In genomic region chr12:90953956-90954421, GRCh38 we compare ENCODE assay signal across 1 cellular context.
A peak's percentile ranks its signal among the peaks of the same experiment; 100 is the strongest.
TF ChIP-seq lines count a peak whose summit lies in the region.

No MANE protein-coding gene starts in this region.

TF ChIP-seq in WTC11, 78 proteins besides CTCF, POLR2A, EP300 and RAD21 (continued from another document):
- TF ChIP-seq ZNF219 (CRISPR knock-in tag; IDR thresholded peaks at IDR 0.05; ENCODE audit: borderline replicate concordance) = no peak
- TF ChIP-seq TEAD1 (CRISPR knock-in tag; IDR thresholded peaks at IDR 0.05) = no peak; the same call in 1 of the 2 replicates
- no peak for TF ChIP-seq NFYB (CRISPR knock-in tag; conservative IDR thresholded peaks at IDR 0.05; ENCODE audit: low read depth)
- TF ChIP-seq MLX (CRISPR knock-in tag; IDR thresholded peaks at IDR 0.05) = no peak
- no peak for TF ChIP-seq USF1 (CRISPR knock-in tag; IDR thresholded peaks at IDR 0.05)
- TF ChIP-seq AR (CRISPR knock-in tag; IDR thresholded peaks at IDR 0.05) = no peak
- no peak for TF ChIP-seq E2F4 (CRISPR knock-in tag; IDR thresholded peaks at IDR 0.05; ENCODE audit: borderline replicate concordance, low read depth)
- TF ChIP-seq ATF1 (CRISPR knock-in tag; IDR thresholded peaks at IDR 0.05) = no peak
- no peak for TF ChIP-seq NR1H2 (CRISPR knock-in tag; IDR thresholded peaks at IDR 0.05)
- TF ChIP-seq ZBTB21 (CRISPR knock-in tag; IDR thresholded peaks at IDR 0.05; ENCODE audit: borderline replicate concordance) = no peak
- peak; percentile 59; the same call in 1 of the 2 replicates for TF ChIP-seq MAX (CRISPR knock-in tag; IDR thresholded peaks at IDR 0.05)
- TF ChIP-seq STAT6 (CRISPR knock-in tag; conservative IDR thresholded peaks at IDR 0.05; ENCODE audit: low read depth) = no peak
- no peak for TF ChIP-seq MXD4 (CRISPR knock-in tag; IDR thresholded peaks at IDR 0.05; ENCODE audit: borderline replicate concordance)
- TF ChIP-seq ZNF416 (CRISPR knock-in tag; IDR thresholded peaks at IDR 0.05) = no peak
- no peak for TF ChIP-seq SMAD3 (CRISPR knock-in tag; IDR thresholded peaks at IDR 0.05; ENCODE audit: borderline replicate concordance)
- no peak for TF ChIP-seq ZNF232 (CRISPR knock-in tag; IDR thresholded peaks at IDR 0.05)
- TF ChIP-seq NR3C1 (CRISPR knock-in tag; conservative IDR thresholded peaks at IDR 0.05; ENCODE audit: low read depth) = no peak
- TF ChIP-seq ELF4 (CRISPR knock-in tag; IDR thresholded peaks at IDR 0.05; ENCODE audit: low read depth) = no peak
- no peak for TF ChIP-seq ATF6 (CRISPR knock-in tag; IDR thresholded peaks at IDR 0.05)
- TF ChIP-seq RORB (CRISPR knock-in tag; IDR thresholded peaks at IDR 0.05) = no peak
- no peak for TF ChIP-seq IRF1 (CRISPR knock-in tag; IDR thresholded peaks at IDR 0.05)
- TF ChIP-seq ZNF423 (CRISPR knock-in tag; IDR thresholded peaks at IDR 0.05) = no peak
- no peak for TF ChIP-seq ZNF425 (CRISPR knock-in tag; conservative IDR thresholded peaks at IDR 0.05)
- no peak for TF ChIP-seq NFE2L1 (CRISPR knock-in tag; IDR thresholded peaks at IDR 0.05)
- TF ChIP-seq SP1 (CRISPR knock-in tag; conservative IDR thresholded peaks at IDR 0.05) = peak; percentile 53; the same call in 1 of the 2 replicates
- peak; percentile 86; the same call in 1 of the 2 replicates for TF ChIP-seq FOXP1 (CRISPR knock-in tag; IDR thresholded peaks at IDR 0.05; ENCODE audit: borderline replicate concordance)
- no peak for TF ChIP-seq MYBL2 (CRISPR knock-in tag; IDR thresholded peaks at IDR 0.05)
- no peak; the same call in 1 of the 2 replicates for TF ChIP-seq FOXK1 (CRISPR knock-in tag; IDR thresholded peaks at IDR 0.05)
- TF ChIP-seq ZNF317 (CRISPR knock-in tag; IDR thresholded peaks at IDR 0.05; ENCODE audit: borderline replicate concordance, low read depth) = no peak
- no peak for TF ChIP-seq GTF2I (CRISPR knock-in tag; conservative IDR thresholded peaks at IDR 0.05)
- TF ChIP-seq PRRX2 (CRISPR knock-in tag; IDR thresholded peaks at IDR 0.05) = peak; percentile 18; the same call in 1 of the 2 replicates
- TF ChIP-seq TP53 (CRISPR knock-in tag; IDR thresholded peaks at IDR 0.05) = no peak
- TF ChIP-seq ZBTB43 (CRISPR knock-in tag; IDR thresholded peaks at IDR 0.05) = no peak
- no peak for TF ChIP-seq ATF2 (CRISPR knock-in tag; IDR thresholded peaks at IDR 0.05; ENCODE audit: borderline replicate concordance, low read depth)
- TF ChIP-seq HMGXB4 (CRISPR knock-in tag; IDR thresholded peaks at IDR 0.05) = peak; percentile 78; the same call in 1 of the 2 replicates
